Comparison of ENCODE assay signal across 1 cellular context in the genomic region with DNA sequence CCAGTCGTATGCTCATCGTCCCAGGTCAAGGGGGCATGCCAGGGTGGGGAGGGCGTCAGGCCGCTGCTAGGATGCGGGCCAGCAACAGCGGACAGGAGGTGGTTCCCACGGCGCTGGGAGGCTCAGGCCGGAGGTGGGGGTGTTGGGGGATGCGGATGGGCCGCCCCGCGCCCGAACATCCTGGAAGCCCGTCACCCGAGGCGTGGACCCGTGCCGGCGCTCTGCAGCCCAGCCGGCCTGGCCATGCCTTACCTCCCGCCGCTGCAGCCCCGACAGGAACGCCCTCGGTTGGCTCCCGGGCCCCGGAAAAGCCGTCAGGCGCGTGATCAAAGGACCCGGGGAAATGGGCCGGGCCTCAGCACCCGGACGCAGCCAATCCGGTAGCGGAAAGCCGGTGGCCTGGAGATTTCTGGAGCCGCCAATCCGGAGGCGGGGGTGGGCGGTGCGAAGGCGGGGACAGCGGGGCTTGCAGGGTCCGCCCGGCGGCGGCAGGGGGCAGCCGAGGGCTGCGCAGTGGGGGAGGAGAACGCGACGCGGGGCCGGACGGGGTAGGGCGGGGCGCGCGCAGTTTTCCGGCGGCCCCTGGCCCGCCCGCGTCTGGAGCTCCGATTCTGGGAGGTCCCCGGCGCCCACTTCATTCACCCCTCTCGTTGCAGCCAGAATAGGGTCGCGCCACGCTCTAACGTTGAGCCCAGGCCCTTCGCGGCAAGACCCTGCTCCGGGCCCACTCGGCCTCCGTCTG.
TF ChIP-seq lines count a peak whose summit lies in the region.

SMIM29 (minus strand) TSS at position 280 of the 742 bp plus-strand sequence. CDS start 1,215 bp downstream, outside the sequence.

TF ChIP-seq in SK-N-SH, 30 proteins besides CTCF, POLR2A, EP300 and RAD21 (continued from another document):
- TF ChIP-seq REST (IDR thresholded peaks at IDR 0.05; ENCODE audit: low read depth, low read length) (no peak), SIN3A (IDR thresholded peaks at IDR 0.05; ENCODE audit: borderline replicate concordance, low read depth, low read length) (peak; percentile 83; the same call in 1 of the 2 replicates), TEAD4 (IDR thresholded peaks at IDR 0.05; ENCODE audit: borderline replicate concordance, insufficient read depth) (no peak), EZH2phosphoT487 (IDR thresholded peaks at IDR 0.05; ENCODE audit: borderline replicate concordance, low read depth) (no peak), GATA2 (CRISPR knock-in tag; IDR thresholded peaks at IDR 0.05) (no peak), RXRA (IDR thresholded peaks at IDR 0.05; ENCODE audit: borderline replicate concordance, low read depth) (no peak), NFIC (IDR thresholded peaks at IDR 0.05; ENCODE audit: borderline replicate concordance) (no peak), GABPA (IDR thresholded peaks at IDR 0.05; ENCODE audit: low read depth) (peak; percentile 59), MAX (IDR thresholded peaks at IDR 0.05; ENCODE audit: low read depth) (no peak)
- TF ChIP-seq, protein P1, sequence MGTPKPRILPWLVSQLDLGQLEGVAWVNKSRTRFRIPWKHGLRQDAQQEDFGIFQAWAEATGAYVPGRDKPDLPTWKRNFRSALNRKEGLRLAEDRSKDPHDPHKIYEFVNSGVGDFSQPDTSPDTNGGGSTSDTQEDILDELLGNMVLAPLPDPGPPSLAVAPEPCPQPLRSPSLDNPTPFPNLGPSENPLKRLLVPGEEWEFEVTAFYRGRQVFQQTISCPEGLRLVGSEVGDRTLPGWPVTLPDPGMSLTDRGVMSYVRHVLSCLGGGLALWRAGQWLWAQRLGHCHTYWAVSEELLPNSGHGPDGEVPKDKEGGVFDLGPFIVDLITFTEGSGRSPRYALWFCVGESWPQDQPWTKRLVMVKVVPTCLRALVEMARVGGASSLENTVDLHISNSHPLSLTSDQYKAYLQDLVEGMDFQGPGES (IDR thresholded peaks at IDR 0.05; ENCODE audit: low read depth, low read length) = no peak
